In the genomic region with DNA sequence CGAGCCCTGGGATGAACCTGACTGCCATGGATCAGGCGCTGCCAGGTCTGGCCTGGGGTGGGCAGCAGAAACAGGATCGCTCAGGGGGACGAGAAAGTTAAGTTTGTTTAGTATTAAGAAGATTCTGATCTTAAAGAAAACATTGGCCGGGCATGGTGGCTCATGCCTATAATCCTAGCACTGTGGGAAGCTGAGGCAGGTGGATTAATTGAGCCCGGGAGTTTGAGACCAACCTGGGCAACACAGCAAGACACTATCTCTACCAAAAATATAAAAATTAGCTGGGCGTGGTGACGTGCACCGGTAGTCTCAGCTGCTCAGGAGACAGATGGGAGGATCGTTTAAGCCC, we compare ENCODE assay signal across 8 cellular contexts. TPM values are rescaled to one million over a fixed set of nuclear protein-coding genes. Genes with fewer than 3 reads are reported as not detected.
DNase-seq lines count a peak whose midpoint lies in the region; ATAC-seq and TF ChIP-seq lines count a peak whose summit lies in the region.

No MANE protein-coding gene starts in this region.

- peak overlapping the region; percentile 33 for H3K4me3 Mint-ChIP-seq in activated T-helper 2 cell treated with anti-CD3 and anti-CD28 coated beads, Interferon-gamma antibody, Interleukin-2, Interleukin-4, amounts not matched to agents 10 μg/mL and 5 μg/mL and 100 μg/mL, durations not matched to agents 14 hours and 24 hours and 36 hours (ENCODE audit: low read depth)

- no peaks in the 10 kb centered on the region for H3K9me3 Mint-ChIP-seq in activated T-helper 2 cell treated with anti-CD3 and anti-CD28 coated beads, Interferon-gamma antibody, Interleukin-2, Interleukin-4, amounts not matched to agents 10 μg/mL and 5 μg/mL and 100 μg/mL, durations not matched to agents 14 hours and 24 hours and 36 hours

- TF ChIP-seq EP300 in upper lobe of left lung (IDR thresholded peaks at IDR 0.05), result no peak

- no peak for TF ChIP-seq POLR2A in upper lobe of left lung (IDR thresholded peaks at IDR 0.05)

- H3K4me3 ChIP-seq in heart right ventricle (peak overlapping the region in 5 of 10 donors; percentile 31 to 92 (median 76)), upper lobe of left lung (peak overlapping the region in 2 of 4 donors; percentile 78 to 88)

- intact Hi-C loops in heart right ventricle (cut with DNase I) (no loop called here), left cardiac atrium (cut with DNase I) (no loop called here)
- intact Hi-C loops in activated T-helper 2 cell treated with anti-CD3 and anti-CD28 coated beads, Interferon-gamma antibody, Interleukin-2, Interleukin-4, amounts not matched to agents 10 μg/mL and 5 μg/mL and 100 μg/mL, durations not matched to agents 14 hours and 24 hours and 36 hours (cut with micrococcal nuclease), result loop anchor here (5.0 to 10.0 kb wide), 2 partner anchors 403 to 450 kb away; a partner anchor contains a TSS

- peak overlapping the region; percentile 17 for H3K27ac Mint-ChIP-seq in activated T-helper 2 cell treated with anti-CD3 and anti-CD28 coated beads, Interferon-gamma antibody, Interleukin-2, Interleukin-4, amounts not matched to agents 10 μg/mL and 5 μg/mL and 100 μg/mL, durations not matched to agents 14 hours and 24 hours and 36 hours

- no peaks in the 10 kb centered on the region for H3K27me3 ChIP-seq in heart right ventricle
- H3K27me3 ChIP-seq in layer of hippocampus (ENCODE audit: control insufficient read depth, insufficient read depth, low read length), result no peaks in the 10 kb centered on the region
- H3K27me3 ChIP-seq in upper lobe of left lung, result peaks cover 0 to 5% (median 0%) of the 10 kb centered on the region in 4 donors

- H3K36me3 Mint-ChIP-seq in activated T-helper 2 cell treated with anti-CD3 and anti-CD28 coated beads, Interferon-gamma antibody, Interleukin-2, Interleukin-4, amounts not matched to agents 10 μg/mL and 5 μg/mL and 100 μg/mL, durations not matched to agents 14 hours and 24 hours and 36 hours (ENCODE audit: low read depth), result peaks cover 9% of the 10 kb centered on the region

- H3K4me1 ChIP-seq in heart right ventricle (peaks cover 0 to 39% (median 33%) of the 10 kb centered on the region in 9 donors), upper lobe of left lung (peaks cover 17 to 43% (median 22%) of the 10 kb centered on the region in 4 donors)

- DNase-seq in heart right ventricle (no peak), left cardiac atrium (no peak), upper lobe of left lung (no peak), GM19238 (ENCODE audit: insufficient read length, low spot score) (no peak), NCI-H510A treated with DMSO at 0.1 percent for 48 hours (lab: John Stamatoyannopoulos, UW) (no peak)
- no peak for DNase-seq in activated T-helper 2 cell treated with anti-CD3 and anti-CD28 coated beads, Interferon-gamma antibody, Interleukin-2, Interleukin-4, amounts not matched to agents 10 μg/mL and 5 μg/mL and 100 μg/mL, durations not matched to agents 14 hours and 24 hours and 36 hours (ENCODE audit: low spot score)

- TF ChIP-seq CTCF in heart right ventricle (IDR thresholded peaks at IDR 0.05) (no peak), upper lobe of left lung (IDR thresholded peaks at IDR 0.05) (no peak)

- whole genome bisulfite sequencing in heart right ventricle, 2 donors, result 71 to 79% methylated on average over 10 of the region's 10 CpGs
- 89% methylated on average over 10 of the region's 10 CpGs; no CpG with 5 or more reads in 1 of the 2 donors for WGBS in upper lobe of left lung, 2 donors

- ATAC-seq in heart right ventricle (no peak), left cardiac atrium (no peak), upper lobe of left lung (ENCODE audit: low FRiP score in 2 of 2) (no peak), GM21360 (IDR thresholded peaks at IDR 0.05; ENCODE audit: unreplicated experiment) (no peak)

- no peaks in the 10 kb centered on the region for H3K27me3 Mint-ChIP-seq in activated T-helper 2 cell treated with anti-CD3 and anti-CD28 coated beads, Interferon-gamma antibody, Interleukin-2, Interleukin-4, amounts not matched to agents 10 μg/mL and 5 μg/mL and 100 μg/mL, durations not matched to agents 14 hours and 24 hours and 36 hours (ENCODE audit: low read depth)

- H3K36me3 ChIP-seq in heart right ventricle (no peaks in the 10 kb centered on the region), upper lobe of left lung (no peaks in the 10 kb centered on the region)

- H3K9me3 ChIP-seq in heart right ventricle, result peaks cover 0 to 16% (median 0%) of the 10 kb centered on the region in 11 donors
- peaks cover 0 to 23% (median 0%) of the 10 kb centered on the region in 4 donors for H3K9me3 ChIP-seq in upper lobe of left lung

- peaks cover 11% of the 10 kb centered on the region for H3K4me1 Mint-ChIP-seq in activated T-helper 2 cell treated with anti-CD3 and anti-CD28 coated beads, Interferon-gamma antibody, Interleukin-2, Interleukin-4, amounts not matched to agents 10 μg/mL and 5 μg/mL and 100 μg/mL, durations not matched to agents 14 hours and 24 hours and 36 hours (ENCODE audit: low read depth)

- H3K27ac ChIP-seq in heart right ventricle (peak overlapping the region in 9 of 10 donors; percentile 10 to 98 (median 67)), layer of hippocampus (ENCODE audit: low read depth, low read length) (peak overlapping the region; percentile 38), upper lobe of left lung (peak overlapping the region in 3 of 4 donors; percentile 42 to 89 (median 72))

RNA-seq across cellular contexts. Expression of a gene that starts 0.7 kb away (rescaled TPM):
- 100 to 1,000 TPM; 139 to 288 (median 181) TPM for total RNA-seq in heart right ventricle
- polyA plus RNA-seq in heart right ventricle, result 100 to 1,000 TPM; 368 to 442 TPM
- 100 to 1,000 TPM; 406 to 476 TPM for total RNA-seq in left cardiac atrium
- total RNA-seq in activated T-helper 2 cell treated with anti-CD3 and anti-CD28 coated beads, Interferon-gamma antibody, Interleukin-2, Interleukin-4, amounts not matched to agents 10 μg/mL and 5 μg/mL and 100 μg/mL, durations not matched to agents 14 hours and 24 hours and 36 hours, result 1,005 and 1,026 TPM in 2 replicates
- 1,000 to 10,000 TPM in 5 of 6 donors, 100 to 1,000 TPM in 1; 800 to 1,760 (median 1,298) TPM for total RNA-seq in upper lobe of left lung

RNA-seq across cellular contexts. Expression of a gene that starts 4.0 kb away (rescaled TPM):
- 10 to 100 TPM; 47.8 to 74.1 (median 59.6) TPM for total RNA-seq in heart right ventricle
- 100 to 1,000 TPM in 1 of 2 donors, 10 to 100 TPM in 1; 54.8 to 170 TPM for polyA plus RNA-seq in heart right ventricle
- total RNA-seq in left cardiac atrium, result 10 to 100 TPM; 54.5 to 70.9 TPM
- total RNA-seq in activated T-helper 2 cell treated with anti-CD3 and anti-CD28 coated beads, Interferon-gamma antibody, Interleukin-2, Interleukin-4, amounts not matched to agents 10 μg/mL and 5 μg/mL and 100 μg/mL, durations not matched to agents 14 hours and 24 hours and 36 hours, result 95.6 and 98.8 TPM in 2 replicates
- 10 to 100 TPM; 42.3 to 60.8 (median 53.6) TPM for total RNA-seq in upper lobe of left lung

RNA-seq across cellular contexts. Expression of a gene that starts 23.0 kb away (rescaled TPM):
- total RNA-seq in heart right ventricle (1,000 to 10,000 TPM; 1,543 to 2,503 (median 1,867) TPM), left cardiac atrium (1,000 to 10,000 TPM; 2,090 to 2,230 TPM), upper lobe of left lung (1,000 to 10,000 TPM; 1,246 to 5,225 (median 2,943) TPM)
- polyA plus RNA-seq in heart right ventricle, result 1,000 to 10,000 TPM; 2,102 to 7,085 TPM
- 2,692 and 2,787 TPM in 2 replicates for total RNA-seq in activated T-helper 2 cell treated with anti-CD3 and anti-CD28 coated beads, Interferon-gamma antibody, Interleukin-2, Interleukin-4, amounts not matched to agents 10 μg/mL and 5 μg/mL and 100 μg/mL, durations not matched to agents 14 hours and 24 hours and 36 hours

RNA-seq across cellular contexts. Expression of a gene that starts 33.9 kb away (rescaled TPM):
- total RNA-seq in heart right ventricle (10 to 100 TPM; 35.2 to 57.1 (median 46.9) TPM), left cardiac atrium (10 to 100 TPM; 41.9 to 42.8 TPM), upper lobe of left lung (10 to 100 TPM; 18.9 to 55.5 (median 48.2) TPM)
- polyA plus RNA-seq in heart right ventricle, result 10 to 100 TPM; 27.2 to 55.0 TPM
- total RNA-seq in activated T-helper 2 cell treated with anti-CD3 and anti-CD28 coated beads, Interferon-gamma antibody, Interleukin-2, Interleukin-4, amounts not matched to agents 10 μg/mL and 5 μg/mL and 100 μg/mL, durations not matched to agents 14 hours and 24 hours and 36 hours, result 18.1 TPM in 2 replicates

RNA-seq across cellular contexts. Expression of a gene that starts 36.2 kb away (rescaled TPM):
- total RNA-seq in heart right ventricle, result 10 to 100 TPM; 28.4 to 42.6 (median 33.7) TPM
- polyA plus RNA-seq in heart right ventricle, result 100 to 1,000 TPM in 1 of 2 donors, 10 to 100 TPM in 1; 38.2 to 112 TPM
- 10 to 100 TPM; 36.6 to 41.2 TPM for total RNA-seq in left cardiac atrium
- 77.3 TPM in 2 replicates for total RNA-seq in activated T-helper 2 cell treated with anti-CD3 and anti-CD28 coated beads, Interferon-gamma antibody, Interleukin-2, Interleukin-4, amounts not matched to agents 10 μg/mL and 5 μg/mL and 100 μg/mL, durations not matched to agents 14 hours and 24 hours and 36 hours
- total RNA-seq in upper lobe of left lung, result 100 to 1,000 TPM in 2 of 6 donors, 10 to 100 TPM in 4; 39.1 to 228 (median 49.9) TPM
